In genomic region chr6:41548098-41548840, GRCh38 we compare ENCODE assay signal across 8 cellular contexts.
DNase-seq lines count a peak whose midpoint lies in the region; ATAC-seq and TF ChIP-seq lines count a peak whose summit lies in the region.

No MANE protein-coding gene starts in this region.

- H3K4me1 Mint-ChIP-seq in effector memory CD8-positive, alpha-beta T cell (ENCODE audit: low read depth in 2 of 2): peaks cover 35 to 39% of the 10 kb centered on the region in 2 donors

- peak; percentile 16 for DNase-seq in COLO668 (lab: John Stamatoyannopoulos, UW; ENCODE audit: unreplicated experiment)
- DNase-seq in effector memory CD8-positive, alpha-beta T cell: peak; percentile 29 to 46 (median 37)
- no peak for DNase-seq in NCI-H226
- no peak for DNase-seq in superior temporal gyrus (ENCODE audit: extremely low spot score)

- H2AFZ ChIP-seq in parathyroid adenoma: no peak overlapping the region

- no peak overlapping the region for H3K9ac ChIP-seq in parathyroid adenoma

- H3K27me3 ChIP-seq in parathyroid adenoma (ENCODE audit: control insufficient read depth, insufficient read depth, low read length): no peaks in the 10 kb centered on the region

- peak overlapping the region; percentile 87 to 92 for H3K4me3 Mint-ChIP-seq in effector memory CD8-positive, alpha-beta T cell

- H3K27ac Mint-ChIP-seq in effector memory CD8-positive, alpha-beta T cell: peak overlapping the region; percentile 69 to 86

- TF ChIP-seq POLR2A in GM18505 (IDR thresholded peaks at IDR 0.05; ENCODE audit: borderline replicate concordance, extremely low read depth, insufficient read depth, insufficient read length): no peak

- peaks cover 22% of the 10 kb centered on the region for H3K36me3 Mint-ChIP-seq in effector memory CD8-positive, alpha-beta T cell (ENCODE audit: insufficient read depth)

- TF ChIP-seq CTCF in WI38 (IDR thresholded peaks at IDR 0.05; ENCODE audit: low read depth, low read length) (no peak), parathyroid adenoma (IDR thresholded peaks at IDR 0.05) (no peak)

- H3K9me3 ChIP-seq in parathyroid adenoma (ENCODE audit: control insufficient read depth, low read length): no peaks in the 10 kb centered on the region

- H3K27ac ChIP-seq in parathyroid adenoma: no peak overlapping the region

- H3K36me3 ChIP-seq in parathyroid adenoma (ENCODE audit: control insufficient read depth, insufficient read depth, low read length): no peaks in the 10 kb centered on the region

- no peak for ATAC-seq in effector memory CD8-positive, alpha-beta T cell (replicated peaks)
- no peak for ATAC-seq in GM18505 (IDR thresholded peaks at IDR 0.05; ENCODE audit: unreplicated experiment)
- ATAC-seq in GM18867 (IDR thresholded peaks at IDR 0.05; ENCODE audit: unreplicated experiment): no peak

- H3K9me3 Mint-ChIP-seq in effector memory CD8-positive, alpha-beta T cell: no peaks in the 10 kb centered on the region

- no peaks in the 10 kb centered on the region for H3K27me3 Mint-ChIP-seq in effector memory CD8-positive, alpha-beta T cell

- peaks cover 31% of the 10 kb centered on the region for H3K79me2 ChIP-seq in parathyroid adenoma

- peak overlapping the region; percentile 93 for H3K4me2 ChIP-seq in parathyroid adenoma (ENCODE audit: low read length)

- H3K4me3 ChIP-seq in WI38 (ENCODE audit: low read depth, low read length) (peak overlapping the region; percentile 80), parathyroid adenoma (ENCODE audit: low read depth, low read length) (peak overlapping the region; percentile 80)

- H3K4me1 ChIP-seq in parathyroid adenoma: peaks cover 6% of the 10 kb centered on the region

Comparison
In these comparisons a context has a peak if more than half of its experiments do, and no peak if none do; other contexts are left out.
1. DNase-seq: peak in COLO668 (single experiment) and effector memory CD8-positive, alpha-beta T cell (3 of 3); none in NCI-H226 (single experiment) and superior temporal gyrus (single experiment).